Comparison of ENCODE assay signal across 1 cellular context in genomic region chr1:33181038-33181861, GRCh38.
A peak's percentile ranks its signal among the peaks of the same experiment; 100 is the strongest.
TF ChIP-seq lines count a peak whose summit lies in the region.

No MANE protein-coding gene starts in this region.

TF ChIP-seq in Ishikawa, 13 proteins besides CTCF, POLR2A, EP300 and RAD21 (continued from another document):
- TF ChIP-seq USF1 (IDR thresholded peaks at IDR 0.05) (no peak), EGR1 (IDR thresholded peaks at IDR 0.05) (no peak), NFIC (IDR thresholded peaks at IDR 0.05) (peak; percentile 29; the same call in 1 of the 2 replicates), FOXM1 (IDR thresholded peaks at IDR 0.05; ENCODE audit: borderline replicate concordance, low read depth) (no peak), TEAD4 (IDR thresholded peaks at IDR 0.05) (0 out of 2 replicates have a peak, but pooled peaks have one; percentile 20), CREB1 (IDR thresholded peaks at IDR 0.05; ENCODE audit: low read depth) (no peak)
